In genomic region chr18:22223961-22224322, GRCh38 we compare ENCODE assay signal across 1 cellular context.
TF ChIP-seq lines count a peak whose summit lies in the region.

No MANE protein-coding gene starts in this region.

TF ChIP-seq in HepG2, 621 proteins besides CTCF, POLR2A, EP300 and RAD21 (continued from another document):
- no peak for TF ChIP-seq REXO4 (CRISPR knock-in tag; IDR thresholded peaks at IDR 0.05; ENCODE audit: borderline replicate concordance)
- no peak for TF ChIP-seq MLLT10 (CRISPR knock-in tag; IDR thresholded peaks at IDR 0.05)
- no peak for TF ChIP-seq CSRNP1 (CRISPR knock-in tag; IDR thresholded peaks at IDR 0.05)
- TF ChIP-seq ZNF335 (CRISPR knock-in tag; IDR thresholded peaks at IDR 0.05), result no peak
- no peak for TF ChIP-seq ZNF124 (CRISPR knock-in tag; IDR thresholded peaks at IDR 0.05)
- no peak for TF ChIP-seq PREB (CRISPR knock-in tag; IDR thresholded peaks at IDR 0.05)
TF ChIP-seq in HepG2: peak in this region for 0.
